26 cellular contexts compared by ENCODE assay signal in the genomic region with DNA sequence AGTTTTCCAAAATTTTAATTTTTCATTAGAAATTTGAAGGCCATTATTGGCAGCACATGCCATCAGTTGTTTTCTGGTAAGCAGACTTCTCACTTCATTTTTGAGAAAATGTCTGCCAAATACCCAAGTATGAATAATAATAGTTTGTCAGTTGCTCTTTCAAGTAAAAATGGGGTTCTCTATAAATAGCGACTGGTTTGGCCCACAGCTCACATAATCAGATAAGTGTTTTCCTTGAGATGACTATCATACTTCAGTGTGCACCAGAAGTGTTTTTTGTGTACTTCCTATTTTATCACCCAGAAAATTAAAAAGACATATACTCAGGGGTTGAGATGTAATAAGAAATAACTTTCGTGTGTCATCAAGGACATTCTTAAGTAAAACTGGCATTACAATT.
A peak's percentile ranks its signal among the peaks of the same experiment; 100 is the strongest.
DNase-seq lines count a peak whose midpoint lies in the region; ATAC-seq, FAIRE-seq and TF ChIP-seq lines count a peak whose summit lies in the region.
"Had no signal": no experiment of that assay in that cellular context is flagged by ENCODE, and none has a peak within 500 bp of the region (broad histone marks: within the 10 kb centered on the region; RNA-seq: fewer than 3 reads in every experiment).

No MANE protein-coding gene starts in this region.

- peaks cover 9% of the 10 kb centered on the region for H3K4me1 ChIP-seq in astrocyte (ENCODE audit: insufficient read depth, low read length)
- H3K4me1 ChIP-seq in neuronal stem cell (ENCODE audit: control insufficient read depth in 2 of 2, insufficient read depth in 1 of 2, low read depth in 1 of 2, low read length in 2 of 2), result peaks cover 0 to 4% of the 10 kb centered on the region in 2 donors
- no peaks in the 10 kb centered on the region for H3K4me1 ChIP-seq in foreskin keratinocyte
- H3K4me1 ChIP-seq: SJCRH30 had no signal

- H3K4ac ChIP-seq in neuronal stem cell (ENCODE audit: low read length), result no peak overlapping the region

- H3K36me3 ChIP-seq in astrocyte (ENCODE audit: insufficient read depth, low read length) (no peaks in the 10 kb centered on the region), neuronal stem cell (replicated peaks in 1 of 2; ENCODE audit: control insufficient read depth in 2 of 2, insufficient read depth in 2 of 2, low read length in 2 of 2) (peaks cover 0 to 41% of the 10 kb centered on the region in 2 donors)
- H3K36me3 ChIP-seq: MG63, SJCRH30 had no signal

- H3K4me3 ChIP-seq in astrocyte (ENCODE audit: insufficient read depth, low read depth, low read length) (no peak overlapping the region), neuronal stem cell (ENCODE audit: low read length in 2 of 2) (no peak overlapping the region)
- H3K4me3 ChIP-seq: GM23338, MG63, PC-9, SJCRH30 had no signal

- H3K79me2 ChIP-seq in astrocyte (ENCODE audit: insufficient read depth, low read length), result no peaks in the 10 kb centered on the region

- no peak overlapping the region for H3K9ac ChIP-seq in astrocyte (ENCODE audit: low read length)
- no peak overlapping the region for H3K9ac ChIP-seq in neuronal stem cell (ENCODE audit: low read depth, low read length, poor library complexity)

- H2AK5ac ChIP-seq in neuronal stem cell (ENCODE audit: low read depth, low read length), result no peak overlapping the region

- H3K9me3 ChIP-seq in astrocyte (ENCODE audit: insufficient read depth, low read depth, low read length) (no peaks in the 10 kb centered on the region), neuronal stem cell (replicated peaks in 1 of 2; ENCODE audit: control insufficient read depth in 2 of 2, insufficient read depth in 1 of 2, low read depth in 1 of 2, low read length in 2 of 2) (no peaks in the 10 kb centered on the region)
- H3K9me3 ChIP-seq: MG63, SJCRH30 had no signal

- no peaks in the 10 kb centered on the region for H3K4me1 Mint-ChIP-seq in astrocyte (ENCODE audit: low read depth, unreplicated experiment)

- H3K4me3 Mint-ChIP-seq in astrocyte (ENCODE audit: unreplicated experiment), result no peak overlapping the region
- H3K4me3 Mint-ChIP-seq: CD4-positive, alpha-beta memory T cell; GM23338; H9 had no signal

- H4K91ac ChIP-seq in neuronal stem cell (ENCODE audit: low read depth, low read length, poor library complexity), result no peak overlapping the region

- no peaks in the 10 kb centered on the region for H3K27me3 Mint-ChIP-seq in astrocyte (ENCODE audit: low read depth, unreplicated experiment)
- H3K27me3 Mint-ChIP-seq: CD4-positive, alpha-beta memory T cell had no signal

- no peak overlapping the region for H3K18ac ChIP-seq in neuronal stem cell (ENCODE audit: low read length)

- H3K27me3 ChIP-seq in astrocyte (ENCODE audit: insufficient read depth, low read length) (no peaks in the 10 kb centered on the region), neuronal stem cell (ENCODE audit: control insufficient read depth in 3 of 3, insufficient read depth in 3 of 3, low read depth in 1 of 3, low read length in 3 of 3) (no peaks in the 10 kb centered on the region), foreskin keratinocyte (no peaks in the 10 kb centered on the region)
- H3K27me3 ChIP-seq: MG63, SJCRH30 had no signal

- H2BK5ac ChIP-seq in neuronal stem cell (ENCODE audit: low read length), result no peak overlapping the region

- H2AFZ ChIP-seq in astrocyte (ENCODE audit: low read depth, low read length), result no peak overlapping the region
- no peak overlapping the region for H2AFZ ChIP-seq in neuronal stem cell (ENCODE audit: low read length)
- H2AFZ ChIP-seq: GM23338, PC-9 had no signal

- H3K9me3 Mint-ChIP-seq in astrocyte (ENCODE audit: unreplicated experiment), result peaks cover 2% of the 10 kb centered on the region
- H3K9me3 Mint-ChIP-seq: CD4-positive, alpha-beta memory T cell; GM23338; H9 had no signal

- H3K14ac ChIP-seq in neuronal stem cell (ENCODE audit: low read length), result no peak overlapping the region

- H4K20me1 ChIP-seq in astrocyte (ENCODE audit: insufficient read depth, low read length), result no peaks in the 10 kb centered on the region

- no CpG with 5 or more reads among the region's 2 CpGs for WGBS in neuronal stem cell (ENCODE audit: extremely low coverage in 2 of 2, insufficient read length in 2 of 2, insufficient replicate concordance in 1 of 2), 2 donors

- H2BK120ac ChIP-seq in neuronal stem cell (ENCODE audit: low read depth, low read length), result no peak overlapping the region

- H3K23ac ChIP-seq in neuronal stem cell (ENCODE audit: low read depth, low read length, poor library complexity), result no peak overlapping the region

- H3K4me2 ChIP-seq in astrocyte (ENCODE audit: low read length), result no peak overlapping the region
- no peak overlapping the region for H3K4me2 ChIP-seq in neuronal stem cell (ENCODE audit: insufficient read depth, low read length, poor library complexity, severe bottlenecking)
- H3K4me2 ChIP-seq: GM23338, PC-9 had no signal

- no peak overlapping the region for H2BK15ac ChIP-seq in neuronal stem cell (ENCODE audit: low read length)

- ATAC-seq in foreskin keratinocyte, result no peak
- ATAC-seq: GM23338, HepG2, Right ventricle myocardium inferior had no signal

- no peak for DNase-seq in D721Med (ENCODE audit: insufficient read length, low spot score)
- DNase-seq in EH (ENCODE audit: low read depth), result peak; percentile 55
- DNase-seq in M059J (ENCODE audit: low read depth), result peak; percentile 25
- DNase-seq in astrocyte (ENCODE audit: low read depth), result peak; percentile 40
- no peak for DNase-seq in neuronal stem cell (ENCODE audit: low spot score)
- DNase-seq in epidermal melanocyte (ENCODE audit: insufficient read length, low spot score), result no peak
- DNase-seq in NCI-H1048 (lab: John Stamatoyannopoulos, UW), result no peak
- DNase-seq in foreskin keratinocyte, result no peak
- DNase-seq: C1 segment of cervical spinal cord; CD4-positive, alpha-beta memory T cell; DMS79 treated with DMSO at 0.1 percent for 48 hours; H9; Karpas-422; MG63; NCI-H1105; NCI-H1436 treated with DMSO at 0.1 percent for 48 hours; NCI-H187 treated with DMSO at 0.1 percent for 48 hours; NCI-H524; NCI-H774; NK-92 treated with Interleukin-12 subunit alpha and Interleukin-12 subunit beta, amount 100 ng/mL, for 24 hours; PC-9; SJCRH30 had no signal

- no peak overlapping the region for H4K8ac ChIP-seq in neuronal stem cell (ENCODE audit: low read depth, low read length)

- H3K27ac ChIP-seq in astrocyte (ENCODE audit: low read depth, low read length), result no peak overlapping the region
- no peak overlapping the region for H3K27ac ChIP-seq in neuronal stem cell (replicated peaks; ENCODE audit: low read length)
- no peak overlapping the region for H3K27ac ChIP-seq in foreskin keratinocyte
- H3K27ac ChIP-seq: SJCRH30 had no signal

- no peak overlapping the region for H2BK12ac ChIP-seq in neuronal stem cell (ENCODE audit: low read length)

- H3K79me1 ChIP-seq in neuronal stem cell (ENCODE audit: low read depth, low read length), result peaks cover 1% of the 10 kb centered on the region

- no peak overlapping the region for H3K27ac Mint-ChIP-seq in astrocyte (ENCODE audit: unreplicated experiment)
- H3K27ac Mint-ChIP-seq: CD4-positive, alpha-beta memory T cell; GM23338 had no signal

- no peak for TF ChIP-seq CTCF in D721Med (IDR thresholded peaks at IDR 0.05; ENCODE audit: insufficient read depth, missing control alignments)
- no peak for TF ChIP-seq CTCF in astrocyte (IDR thresholded peaks at IDR 0.05; ENCODE audit: insufficient read depth, low read depth, low read length)
- TF ChIP-seq CTCF in foreskin keratinocyte (conservative IDR thresholded peaks at IDR 0.05), result no peak

- FAIRE-seq in D721Med (lab: Jason Lieb, UNC) (peak; percentile 97), astrocyte (lab: Jason Lieb, UNC) (no peak)
- FAIRE-seq: GM18507, HepG2 had no signal

- no peaks in the 10 kb centered on the region for H3K36me3 Mint-ChIP-seq in astrocyte (ENCODE audit: low read depth, unreplicated experiment)
- H3K36me3 Mint-ChIP-seq: CD4-positive, alpha-beta memory T cell had no signal

Comparison
In these comparisons a context has a peak if more than half of its experiments do, and no peak if none do; other contexts are left out.
1. DNase-seq: peak in EH (single experiment), M059J (single experiment) and astrocyte (single experiment); none in D721Med (single experiment), neuronal stem cell (single experiment), epidermal melanocyte (single experiment), NCI-H1048 (single experiment) and foreskin keratinocyte (0 of 2).